Comparison of ENCODE assay signal across 8 cellular contexts in genomic region chr6:128731249-128732165, GRCh38.
DNase-seq lines count a peak whose midpoint lies in the region; ATAC-seq, FAIRE-seq and TF ChIP-seq lines count a peak whose summit lies in the region.

No MANE protein-coding gene starts in this region.

- H4K20me1 ChIP-seq in OCI-LY1 (ENCODE audit: insufficient read depth, low read length): no peaks in the 10 kb centered on the region

- ATAC-seq in HG03159 (IDR thresholded peaks at IDR 0.05; ENCODE audit: unreplicated experiment) (peak; percentile 68), pancreas (peak in 3 of 4 donors; percentile 68 to 73 (median 71)), GM18519 (IDR thresholded peaks at IDR 0.05; ENCODE audit: low FRiP score, unreplicated experiment) (no peak)

- H3F3A ChIP-seq in OCI-LY1 (ENCODE audit: insufficient read depth, low read length): no peaks in the 10 kb centered on the region

- no peaks in the 10 kb centered on the region for H3K79me2 ChIP-seq in OCI-LY1 (ENCODE audit: insufficient read depth, low read length)

- H3K36me3 ChIP-seq in OCI-LY1 (ENCODE audit: insufficient read depth, low read length) (no peaks in the 10 kb centered on the region), pancreas (no peaks in the 10 kb centered on the region)

- peaks cover 16% of the 10 kb centered on the region for H3K27me3 Mint-ChIP-seq in activated T-helper 2 cell treated with anti-CD3 and anti-CD28 coated beads, Interferon-gamma antibody, Interleukin-2, Interleukin-4, amounts not matched to agents 10 μg/mL and 5 μg/mL and 100 μg/mL, durations not matched to agents 14 hours and 24 hours and 36 hours (ENCODE audit: low read depth)

- no peak overlapping the region for H3K4me3 Mint-ChIP-seq in activated T-helper 2 cell treated with anti-CD3 and anti-CD28 coated beads, Interferon-gamma antibody, Interleukin-2, Interleukin-4, amounts not matched to agents 10 μg/mL and 5 μg/mL and 100 μg/mL, durations not matched to agents 14 hours and 24 hours and 36 hours (ENCODE audit: low read depth)

- H3K4me1 ChIP-seq in OCI-LY1 (ENCODE audit: insufficient read depth, low read length, severe bottlenecking) (no peaks in the 10 kb centered on the region), pancreas (no peaks in the 10 kb centered on the region)

- no peaks in the 10 kb centered on the region for H3K9me2 ChIP-seq in OCI-LY1 (ENCODE audit: low read depth, low read length)

- DNase-seq in GM10266 (ENCODE audit: extremely low spot score) (peak; percentile 3), fibroblast of gingiva (ENCODE audit: low read depth) (peak; percentile 41), pancreas (no peak)
- no peak for DNase-seq in activated T-helper 2 cell treated with anti-CD3 and anti-CD28 coated beads, Interferon-gamma antibody, Interleukin-2, Interleukin-4, amounts not matched to agents 10 μg/mL and 5 μg/mL and 100 μg/mL, durations not matched to agents 14 hours and 24 hours and 36 hours (ENCODE audit: low spot score)
- no peak for DNase-seq in activated CD4-positive, alpha-beta T cell treated with anti-CD3 and anti-CD28 coated beads for 48 hours

- no peaks in the 10 kb centered on the region for H3K36me3 Mint-ChIP-seq in activated T-helper 2 cell treated with anti-CD3 and anti-CD28 coated beads, Interferon-gamma antibody, Interleukin-2, Interleukin-4, amounts not matched to agents 10 μg/mL and 5 μg/mL and 100 μg/mL, durations not matched to agents 14 hours and 24 hours and 36 hours (ENCODE audit: low read depth)

- H3K4me3 ChIP-seq in OCI-LY1 (ENCODE audit: low read depth, low read length, poor library complexity, severe bottlenecking) (no peak overlapping the region), pancreas (no peak overlapping the region)

- FAIRE-seq in pancreas (lab: Jason Lieb, UNC): no peak

- no peaks in the 10 kb centered on the region for H3K9me3 Mint-ChIP-seq in activated T-helper 2 cell treated with anti-CD3 and anti-CD28 coated beads, Interferon-gamma antibody, Interleukin-2, Interleukin-4, amounts not matched to agents 10 μg/mL and 5 μg/mL and 100 μg/mL, durations not matched to agents 14 hours and 24 hours and 36 hours

- no peak overlapping the region for H2AFZ ChIP-seq in OCI-LY1 (ENCODE audit: low read length)

- H3K27ac ChIP-seq in OCI-LY1 (ENCODE audit: low read depth, low read length, poor library complexity, severe bottlenecking) (no peak overlapping the region), pancreas (no peak overlapping the region)

- 42 to 56% methylated on average over 2 of the region's 2 CpGs for WGBS in pancreas, 2 donors

- H3K27me3 ChIP-seq in OCI-LY1 (ENCODE audit: insufficient read depth, low read length): no peaks in the 10 kb centered on the region
- H3K27me3 ChIP-seq in pancreas: no peaks in the 10 kb centered on the region

- H3K27ac Mint-ChIP-seq in activated T-helper 2 cell treated with anti-CD3 and anti-CD28 coated beads, Interferon-gamma antibody, Interleukin-2, Interleukin-4, amounts not matched to agents 10 μg/mL and 5 μg/mL and 100 μg/mL, durations not matched to agents 14 hours and 24 hours and 36 hours: no peak overlapping the region

- TF ChIP-seq CTCF in GM10266 (IDR thresholded peaks at IDR 0.05; ENCODE audit: control insufficient read depth, insufficient read depth, low read depth, missing control alignments) (peak; percentile 34), OCI-LY1 (IDR thresholded peaks at IDR 0.05; ENCODE audit: low read length) (peak; percentile 33; the same call in 1 of the 2 replicates), pancreas (IDR thresholded peaks at IDR 0.05) (peak in 3 of 4 donors; percentile 23 to 57 (median 33))

- no peaks in the 10 kb centered on the region for H3K4me1 Mint-ChIP-seq in activated T-helper 2 cell treated with anti-CD3 and anti-CD28 coated beads, Interferon-gamma antibody, Interleukin-2, Interleukin-4, amounts not matched to agents 10 μg/mL and 5 μg/mL and 100 μg/mL, durations not matched to agents 14 hours and 24 hours and 36 hours (ENCODE audit: low read depth)

- H3K9ac ChIP-seq in OCI-LY1 (ENCODE audit: low read length): no peak overlapping the region

- intact Hi-C loops in pancreas (cut with DNase I): loop anchor here in 2 of 3 donors (10.0 kb wide), 2 partner anchors 887 to 997 kb away; no protein-coding TSS in a partner anchor
- intact Hi-C loops in activated T-helper 2 cell treated with anti-CD3 and anti-CD28 coated beads, Interferon-gamma antibody, Interleukin-2, Interleukin-4, amounts not matched to agents 10 μg/mL and 5 μg/mL and 100 μg/mL, durations not matched to agents 14 hours and 24 hours and 36 hours (cut with micrococcal nuclease): loop anchor here (2.0 kb wide), 1 partner anchor 995 kb away; no protein-coding TSS in a partner anchor

- no peaks in the 10 kb centered on the region for H3K9me3 ChIP-seq in OCI-LY1 (ENCODE audit: low read length)
- H3K9me3 ChIP-seq in pancreas: no peaks in the 10 kb centered on the region

- H3K4me2 ChIP-seq in OCI-LY1 (ENCODE audit: low read length): no peak overlapping the region

Comparison
In these comparisons a context has a peak if more than half of its experiments do, and no peak if none do; other contexts are left out.
1. DNase-seq: peak in GM10266 (single experiment) and fibroblast of gingiva (single experiment); none in pancreas (0 of 6), activated T-helper 2 cell treated with anti-CD3 and anti-CD28 coated beads, Interferon-gamma antibody, Interleukin-2, Interleukin-4, amounts not matched to agents 10 μg/mL and 5 μg/mL and 100 μg/mL, durations not matched to agents 14 hours and 24 hours and 36 hours (single experiment) and activated CD4-positive, alpha-beta T cell treated with anti-CD3 and anti-CD28 coated beads for 48 hours (single experiment).
2. Peak in every context shown above with its lines, with median percentiles within 50 percentile points of each other: CTCF ChIP-seq.